In the genomic region with DNA sequence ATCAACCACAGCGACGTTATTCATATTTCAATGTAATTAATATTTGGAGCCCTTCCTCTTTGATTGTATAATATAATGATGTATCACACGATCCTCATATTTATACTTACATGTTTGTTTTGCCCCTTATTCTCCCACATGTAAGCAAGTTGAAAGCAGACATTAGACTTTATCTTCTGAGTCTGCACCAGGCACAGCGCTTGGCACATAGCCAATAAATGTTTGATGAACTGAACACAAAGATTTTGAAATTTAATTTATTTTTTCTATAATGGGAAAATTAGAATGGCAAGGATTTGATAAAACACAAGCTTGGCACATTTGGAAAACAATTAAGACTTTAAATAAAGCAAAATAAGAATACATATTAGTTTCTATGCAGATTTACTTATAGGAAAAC, we compare ENCODE assay signal across 22 cellular contexts. TPM values are rescaled to one million over a fixed set of nuclear protein-coding genes. Genes with fewer than 3 reads are reported as not detected.
DNase-seq lines count a peak whose midpoint lies in the region; ATAC-seq, FAIRE-seq and TF ChIP-seq lines count a peak whose summit lies in the region.
"Had no signal": no experiment of that assay in that cellular context is flagged by ENCODE, and none has a peak within 500 bp of the region (broad histone marks: within the 10 kb centered on the region; RNA-seq: fewer than 3 reads in every experiment).

No MANE protein-coding gene starts in this region.

- TF ChIP-seq CTCF in SK-N-SH (IDR thresholded peaks at IDR 0.05) (no peak), BE2C (IDR thresholded peaks at IDR 0.05; ENCODE audit: low read depth, low read length) (no peak), K562 (IDR thresholded peaks at IDR 0.05 in 2 of 3, conservative IDR thresholded peaks at IDR 0.05 in 1 of 3; ENCODE audit: insufficient read depth in 2 of 3, low read depth in 1 of 3, low read length in 3 of 3) (no peak)

- H3K9me3 ChIP-seq in SK-N-SH (0 out of 2 replicates have a peak, but pooled peaks cover 2% of the 10 kb centered on the region), BE2C (no peaks in the 10 kb centered on the region), K562 (replicated peaks; ENCODE audit: control insufficient read depth, insufficient read depth, low read depth, low read length) (no peaks in the 10 kb centered on the region)
- H3K9me3 ChIP-seq: BLaER1, Caco-2, HAP-1 had no signal

- no peaks in the 10 kb centered on the region for H3K27me3 ChIP-seq in SK-N-SH (ENCODE audit: insufficient read depth)
- no peaks in the 10 kb centered on the region for H3K27me3 ChIP-seq in BE2C
- H3K27me3 ChIP-seq in K562 (ENCODE audit: control insufficient read depth in 2 of 2, insufficient read depth in 2 of 2, low read length in 2 of 2), result no peaks in the 10 kb centered on the region
- H3K27me3 ChIP-seq: BLaER1 had no signal

- POLR2A ChIA-PET in SK-N-SH (lab: Yijun Ruan, JAX) (no interaction called here), K562 (lab: Yijun Ruan, JAX) (no interaction called here)

- H3K9me2 ChIP-seq in SK-N-SH, result no peaks in the 10 kb centered on the region; the same call in 1 of the 2 replicates

- peaks cover under 1 to 13% of the 10 kb centered on the region in 2 experiments for H3K36me3 ChIP-seq in SK-N-SH (replicated peaks in 1 of 2; ENCODE audit: control insufficient read depth in 1 of 2, insufficient read depth in 2 of 2, low read length in 1 of 2)
- H3K36me3 ChIP-seq in BE2C, result no peaks in the 10 kb centered on the region
- no peaks in the 10 kb centered on the region for H3K36me3 ChIP-seq in K562 (ENCODE audit: control insufficient read depth, insufficient read depth, low read length)
- H3K36me3 ChIP-seq: HAP-1 had no signal

- H3K79me2 ChIP-seq in SK-N-SH (ENCODE audit: insufficient read depth), result no peaks in the 10 kb centered on the region
- H3K79me2 ChIP-seq in K562 (ENCODE audit: control insufficient read depth, insufficient read depth, low read length), result no peaks in the 10 kb centered on the region

- H3K27ac ChIP-seq in SK-N-SH (ENCODE audit: low read depth in 2 of 2, low read length in 1 of 2), result no peak overlapping the region
- no peak overlapping the region for H3K27ac ChIP-seq in K562 (ENCODE audit: extremely low read depth, low read depth, low read length)
- H3K27ac ChIP-seq: BLaER1, C4-2B had no signal

- TF ChIP-seq EP300 in SK-N-SH (IDR thresholded peaks at IDR 0.05; ENCODE audit: borderline replicate concordance in 1 of 2, low read depth in 1 of 2, low read length in 1 of 2) (no peak), K562 (IDR thresholded peaks at IDR 0.05; ENCODE audit: low read length) (no peak)

- no peaks in the 10 kb centered on the region for H3K9me1 ChIP-seq in K562 (ENCODE audit: control insufficient read depth, insufficient read depth, low read length)

- ATAC-seq in SK-N-SH treated with all-trans-retinoic acid at 6 μM for 48 hours (no peak), K562 (no peak)
- ATAC-seq: CD8-positive, alpha-beta T cell had no signal

- H4K20me1 ChIP-seq in SK-N-SH (ENCODE audit: insufficient read depth), result no peaks in the 10 kb centered on the region
- H4K20me1 ChIP-seq in K562 (replicated peaks; ENCODE audit: control insufficient read depth, insufficient read depth, low read length), result no peaks in the 10 kb centered on the region
- H4K20me1 ChIP-seq: BLaER1 had no signal

- H3F3A ChIP-seq in SK-N-SH (replicated peaks; ENCODE audit: insufficient read depth), result peaks cover 1% of the 10 kb centered on the region

- TF ChIP-seq RAD21 in SK-N-SH (IDR thresholded peaks at IDR 0.05; ENCODE audit: low read length) (no peak), K562 (CRISPR knock-in tag; conservative IDR thresholded peaks at IDR 0.05 in 1 of 2, IDR thresholded peaks at IDR 0.05 in 1 of 2) (no peak)

- 80% methylated on average over 4 of the region's 4 CpGs for WGBS in SK-N-SH (ENCODE audit: low lambda C conversion rate)
- 46% methylated on average over 4 of the region's 4 CpGs for WGBS in K562 (ENCODE audit: insufficient coverage, low coverage, missing lambda C conversion rate)

- CTCF ChIA-PET in SK-N-SH (lab: Yijun Ruan, JAX), result interaction anchor here (1.0 kb wide), 1 partner anchor 176 kb away, joined by 3 read pairs; no protein-coding TSS in a partner anchor
- CTCF ChIA-PET in K562 (lab: Yijun Ruan, JAX; ENCODE audit: low intra/inter-chr PET ratio), result no interaction called here

- intact Hi-C loops in K562 (cut with micrococcal nuclease), result no loop called here

- no peak overlapping the region for H3K4me3 ChIP-seq in SK-N-SH (ENCODE audit: low read depth in 2 of 2, low read length in 1 of 2)
- no peak overlapping the region for H3K4me3 ChIP-seq in BE2C (ENCODE audit: low read depth, low read length)
- no peak overlapping the region for H3K4me3 ChIP-seq in K562
- H3K4me3 ChIP-seq: BLaER1, HAP-1 had no signal

- no peak overlapping the region for H3K4me2 ChIP-seq in SK-N-SH
- H3K4me2 ChIP-seq in K562 (ENCODE audit: insufficient read depth, low read length), result no peak overlapping the region
- H3K4me2 ChIP-seq: BLaER1 had no signal

- H3K4me1 ChIP-seq in SK-N-SH (ENCODE audit: control insufficient read depth in 1 of 2, insufficient read depth in 2 of 2, low read depth in 1 of 2, low read length in 1 of 2) (peaks cover 0 to 6% of the 10 kb centered on the region in 2 experiments; a peak in 2 of 4 replicates), BE2C (peaks cover 8% of the 10 kb centered on the region), K562 (replicated peaks in 1 of 2; ENCODE audit: control insufficient read depth in 2 of 2, insufficient read depth in 2 of 2, low read length in 2 of 2) (no peaks in the 10 kb centered on the region)
- H3K4me1 ChIP-seq: BLaER1, Caco-2, HAP-1 had no signal

- no peak for FAIRE-seq in K562 (lab: Jason Lieb, UNC)
- FAIRE-seq: GM12891, GM18507, H54 had no signal

- in situ Hi-C loops in K562 (cut with MboI), result no loop called here

- H3K9ac ChIP-seq in SK-N-SH, result no peak overlapping the region
- no peak overlapping the region for H3K9ac ChIP-seq in K562 (ENCODE audit: insufficient read depth in 1 of 2, low read depth in 2 of 2, low read length in 2 of 2)
- H3K9ac ChIP-seq: BLaER1 had no signal

- no TSS peak for BruUV-seq in K562 (replicated peaks; lab: Mats Ljungman, UMichigan)

- H2AFZ ChIP-seq in SK-N-SH (ENCODE audit: low read depth), result no peak overlapping the region
- H2AFZ ChIP-seq in K562 (ENCODE audit: low read depth, low read length), result no peak overlapping the region

- TF ChIP-seq POLR2A in K562 (conservative IDR thresholded peaks at IDR 0.05), result no peak

- DNase-seq in SK-N-SH (peak; percentile 23), BE2C (peak; percentile 48), K562 (ENCODE audit: extremely low read depth in 1 of 4, low spot score in 3 of 4) (no peak), DMS53 (lab: John Stamatoyannopoulos, UW) (no peak), inferior parietal cortex (ENCODE audit: extremely low spot score) (no peak)
- DNase-seq: 8988T; Caco-2; CD4-positive, CD25-positive, alpha-beta regulatory T cell; CD8-positive, alpha-beta T cell; DMS153; DMS79; EL; GF-D8; GOT3; HFFc6 had no signal

TF ChIP-seq in SK-N-SH, 30 proteins besides CTCF, POLR2A, EP300 and RAD21 (continues in another document):
- TF ChIP-seq TAF1 (IDR thresholded peaks at IDR 0.05; ENCODE audit: borderline replicate concordance, low read depth, low read length) (no peak), NFIC (IDR thresholded peaks at IDR 0.05; ENCODE audit: borderline replicate concordance) (no peak)

TF ChIP-seq in SK-N-SH treated with all-trans-retinoic acid at 6 μM for 48 hours, 23 proteins besides CTCF, POLR2A, EP300 and RAD21 (continues in another document):
- TF ChIP-seq TCF4 (CRISPR knock-in tag; IDR thresholded peaks at IDR 0.05; ENCODE audit: borderline replicate concordance) (no peak), CSDC2 (CRISPR knock-in tag; IDR thresholded peaks at IDR 0.05) (no peak), ISL1 (CRISPR knock-in tag; IDR thresholded peaks at IDR 0.05) (no peak), ZC3H10 (CRISPR knock-in tag; IDR thresholded peaks at IDR 0.05) (no peak), ARNTL (CRISPR knock-in tag; IDR thresholded peaks at IDR 0.05; ENCODE audit: borderline replicate concordance, low read depth) (no peak), ZFP30 (CRISPR knock-in tag; IDR thresholded peaks at IDR 0.05) (no peak), ZNF70 (CRISPR knock-in tag; IDR thresholded peaks at IDR 0.05) (no peak)

TF ChIP-seq in K562, 482 proteins besides CTCF, POLR2A, EP300 and RAD21:
- TF ChIP-seq EZH2 (IDR thresholded peaks at IDR 0.05; ENCODE audit: borderline replicate concordance, low read depth, low read length), result no peak
- TF ChIP-seq NFIC (IDR thresholded peaks at IDR 0.05), result peak; percentile 96
- TF ChIP-seq NFIX (CRISPR knock-in tag; IDR thresholded peaks at IDR 0.05; ENCODE audit: low read depth), result peak; percentile 90
- no peak for TF ChIP-seq CAMTA2 (CRISPR knock-in tag; conservative IDR thresholded peaks at IDR 0.05)
TF ChIP-seq in K562: peak in this region for 2.

RNA-seq across cellular contexts. Expression of a gene that starts 31.6 kb away (rescaled TPM):
- polyA plus RNA-seq in SK-N-SH (2012; rRNA removed), result 2.0 and 2.1 TPM in 2 replicates
- 2.7 and 3.1 TPM in 2 replicates for polyA plus RNA-seq in SK-N-SH (2012; cell fraction: cytosol; rRNA removed)
- polyA plus RNA-seq in SK-N-SH (2012; cell fraction: nucleus; rRNA removed), result 1.1 and 2.4 TPM in 2 replicates
- polyA plus RNA-seq in BE2C (2012; ENCODE audit: insufficient read depth, insufficient read length, low read depth), result 4.8 TPM
- 2.3 and 6.4 TPM in 2 replicates for total RNA-seq in K562 (2011; cell fraction: chromatin; rRNA removed; ENCODE audit: low replicate concordance)
- 1.8 and 2.0 TPM in 2 replicates for total RNA-seq in K562 (2011; cell fraction: nucleolus; rRNA removed)
- total RNA-seq in K562 (2011; cell fraction: nucleoplasm; rRNA removed), result 1.2 and 3.3 TPM in 2 replicates
- total RNA-seq in K562 (2014; rRNA removed), result 0.82 and 1.2 TPM in 2 replicates
- total RNA-seq in K562 (2014; rRNA removed; fragmentation: Illumina TruSeq; extraction: Trizol), result 1.8 and 2.0 TPM in 2 replicates
- 2.5 and 3.0 TPM in 2 replicates for total RNA-seq in K562 (2015; rRNA removed; fragmentation: Illumina TruSeq; extraction: Trizol)
- 2.1 and 2.9 TPM in 2 replicates for total RNA-seq in K562 (2021)
- polyA plus RNA-seq in K562 (2011; rRNA removed), result 0.03 and 0.53 TPM in 2 replicates
- polyA plus RNA-seq in K562 (2011; cell fraction: cytosol; rRNA removed), result 0.18 TPM in 1 of 2 replicates, not detected in the other
- 0.08 and 0.47 TPM in 2 replicates for polyA plus RNA-seq in K562 (2011; cell fraction: nucleus; rRNA removed)
- 1.3 and 1.5 TPM in 2 replicates for polyA plus RNA-seq in K562 (2012)
- 1.3 and 1.5 TPM in 2 replicates for polyA plus RNA-seq in K562 (2014; fragmentation: Illumina TruSeq; extraction: Trizol)
- under 1 TPM; 0.42 to 0.73 TPM for polyA plus RNA-seq in K562 (2014; fragmentation: Nextera tagmentation; extraction: Ambion mirVana)
- polyA plus RNA-seq in K562 (2014; rRNA removed), result 0.92 and 2.6 TPM in 2 replicates
- polyA minus RNA-seq in K562 (2011; rRNA and poly(A)+ RNA removed), result 0.09 and 1.2 TPM in 2 replicates
- polyA minus RNA-seq in K562 (2011; cell fraction: cytosol; rRNA and poly(A)+ RNA removed), result not detected in 2 replicates
- 1.1 TPM in 1 of 2 replicates, not detected in the other for polyA minus RNA-seq in K562 (2011; cell fraction: nucleus; rRNA and poly(A)+ RNA removed)

Comparison
In these comparisons a context has a peak if more than half of its experiments do, and no peak if none do; other contexts are left out.
1. DNase-seq: peak in SK-N-SH (single experiment) and BE2C (single experiment); none in K562 (0 of 4), DMS53 (single experiment) and inferior parietal cortex (single experiment).